In genomic region chr1:248818505-248819374, GRCh38 we compare ENCODE assay signal across 11 cellular contexts. TPM values are rescaled to one million over a fixed set of nuclear protein-coding genes. Genes with fewer than 3 reads are reported as not detected.
A peak's percentile ranks its signal among the peaks of the same experiment; 100 is the strongest.
DNase-seq lines count a peak whose midpoint lies in the region; ATAC-seq, FAIRE-seq and TF ChIP-seq lines count a peak whose summit lies in the region.
"Had no signal": no experiment of that assay in that cellular context is flagged by ENCODE, and none has a peak within 500 bp of the region (broad histone marks: within the 10 kb centered on the region; RNA-seq: fewer than 3 reads in every experiment).

No MANE protein-coding gene starts in this region.

- H4K20me1 ChIP-seq in GM23248 (ENCODE audit: insufficient read depth) = no peaks in the 10 kb centered on the region

- peak; percentile 47 for FAIRE-seq in GM12891 (lab: Jason Lieb, UNC)

- peaks cover 28% of the 10 kb centered on the region for H3K36me3 Mint-ChIP-seq in activated CD8-positive, alpha-beta memory T cell treated with anti-CD3 and anti-CD28 coated beads, Interleukin-2, amount 10 ng/mL, durations not matched to agents 7 days and 5 days

- ATAC-seq in activated CD8-positive, alpha-beta memory T cell treated with anti-CD3 and anti-CD28 coated beads, Interleukin-2, amount 10 ng/mL, durations not matched to agents 7 days and 5 days = no peak
- peak; percentile 54 for ATAC-seq in mucosa of descending colon
- ATAC-seq: natural killer cell had no signal

- peaks cover 39% of the 10 kb centered on the region for H3F3A ChIP-seq in GM23248 (ENCODE audit: insufficient read depth)

- no peaks in the 10 kb centered on the region for H3K27me3 Mint-ChIP-seq in activated CD8-positive, alpha-beta memory T cell treated with anti-CD3 and anti-CD28 coated beads, Interleukin-2, amount 10 ng/mL, durations not matched to agents 7 days and 5 days

- no peak overlapping the region for H3K4me3 Mint-ChIP-seq in activated CD8-positive, alpha-beta memory T cell treated with anti-CD3 and anti-CD28 coated beads, Interleukin-2, amount 10 ng/mL, durations not matched to agents 7 days and 5 days
- H3K4me3 Mint-ChIP-seq: natural killer cell had no signal

- H3K27ac ChIP-seq in GM23248 (no peak overlapping the region), esophagus muscularis mucosa (replicated peaks in 1 of 4) (no peak overlapping the region)

- peak overlapping the region; percentile 13 for H3K27ac Mint-ChIP-seq in activated CD8-positive, alpha-beta memory T cell treated with anti-CD3 and anti-CD28 coated beads, Interleukin-2, amount 10 ng/mL, durations not matched to agents 7 days and 5 days

- no peak for TF ChIP-seq EP300 in esophagus muscularis mucosa (IDR thresholded peaks at IDR 0.05)

- no peak for DNase-seq in GM12891 (ENCODE audit: insufficient read length, low spot score)
- no peak for DNase-seq in GM23248
- peak; percentile 34 for DNase-seq in activated CD8-positive, alpha-beta memory T cell treated with anti-CD3 and anti-CD28 coated beads, Interleukin-2, amount 10 ng/mL, durations not matched to agents 7 days and 5 days
- DNase-seq in mucosa of descending colon = no peak
- DNase-seq in esophagus muscularis mucosa (ENCODE audit: extremely low spot score) = no peak
- DNase-seq in SKM-1 (lab: John Stamatoyannopoulos, UW; ENCODE audit: unreplicated experiment) = no peak
- DNase-seq in posterior cingulate gyrus = no peak
- no peak for DNase-seq in stimulated activated CD4-positive, alpha-beta T cell treated with anti-CD3 and anti-CD28 coated beads, Interleukin-1b, Interleukin-23, amount 100 ng/mL, for 48 hours
- DNase-seq: DMS79 treated with DMSO at 0.1 percent for 48 hours, natural killer cell, NCI-H1436 had no signal

- H3K4me1 ChIP-seq in GM23248 (ENCODE audit: insufficient read depth) (peaks cover 46% of the 10 kb centered on the region), mucosa of descending colon (ENCODE audit: low read depth) (peaks cover 19% of the 10 kb centered on the region), esophagus muscularis mucosa (peaks cover 38 to 55% (median 51%) of the 10 kb centered on the region in 4 donors)

- no peak overlapping the region for H3K9ac ChIP-seq in GM23248

- peaks cover 44% of the 10 kb centered on the region for H3K4me1 Mint-ChIP-seq in activated CD8-positive, alpha-beta memory T cell treated with anti-CD3 and anti-CD28 coated beads, Interleukin-2, amount 10 ng/mL, durations not matched to agents 7 days and 5 days

- 87 to 89% methylated on average over 5 of the region's 5 CpGs for WGBS in GM23248 (ENCODE audit: low coverage in 1 of 2, low lambda C conversion rate in 2 of 2, missing lambda C conversion rate in 2 of 2), 2 experiments
- 61% methylated on average over 5 of the region's 5 CpGs for WGBS in esophagus muscularis mucosa

- TF ChIP-seq POLR2A in GM12891 (IDR thresholded peaks at IDR 0.05; ENCODE audit: low read depth, low read length) (no peak), esophagus muscularis mucosa (IDR thresholded peaks at IDR 0.05; ENCODE audit: low read depth) (no peak)

- H3K4me3 ChIP-seq in GM23248 = no peak overlapping the region
- H3K4me3 ChIP-seq in mucosa of descending colon = no peak overlapping the region
- no peak overlapping the region for H3K4me3 ChIP-seq in esophagus muscularis mucosa

- H2AFZ ChIP-seq in GM23248 = no peak overlapping the region

- no peaks in the 10 kb centered on the region for H3K9me2 ChIP-seq in GM23248 (ENCODE audit: insufficient read depth)

- in situ Hi-C loops in GM23248 (cut with MboI) = no loop called here

- no peaks in the 10 kb centered on the region for H3K9me3 Mint-ChIP-seq in activated CD8-positive, alpha-beta memory T cell treated with anti-CD3 and anti-CD28 coated beads, Interleukin-2, amount 10 ng/mL, durations not matched to agents 7 days and 5 days (ENCODE audit: low read depth)
- H3K9me3 Mint-ChIP-seq: natural killer cell had no signal

- CTCF ChIA-PET in activated CD8-positive, alpha-beta memory T cell treated with anti-CD3 and anti-CD28 coated beads, Interleukin-2, amount 10 ng/mL, durations not matched to agents 7 days and 5 days (lab: Charles Lee) = no interaction called here

- H3K36me3 ChIP-seq in GM23248 (ENCODE audit: low read depth) (peaks cover 31% of the 10 kb centered on the region), mucosa of descending colon (ENCODE audit: low read depth) (peaks cover 11% of the 10 kb centered on the region), esophagus muscularis mucosa (peaks cover 27 to 70% (median 59%) of the 10 kb centered on the region in 4 donors)

- H3K27me3 ChIP-seq in GM23248 (replicated peaks; ENCODE audit: insufficient read depth) = no peaks in the 10 kb centered on the region
- H3K27me3 ChIP-seq in esophagus muscularis mucosa = no peaks in the 10 kb centered on the region

- TF ChIP-seq CTCF in mucosa of descending colon (IDR thresholded peaks at IDR 0.05) (no peak), esophagus muscularis mucosa (IDR thresholded peaks at IDR 0.05) (no peak)

- intact Hi-C loops in mucosa of descending colon (cut with DNase I, micrococcal nuclease) (no loop called here), esophagus muscularis mucosa (cut with DNase I) (no loop called here), posterior cingulate gyrus (cut with DNase I) (no loop called here)

- peaks cover 91% of the 10 kb centered on the region for H3K79me2 ChIP-seq in GM23248 (ENCODE audit: insufficient read depth)

- peak overlapping the region; percentile 5 for H3K4me2 ChIP-seq in GM23248 (ENCODE audit: unreplicated experiment)

- no peaks in the 10 kb centered on the region for H3K9me3 ChIP-seq in GM23248 (ENCODE audit: low read depth)
- no peaks in the 10 kb centered on the region for H3K9me3 ChIP-seq in mucosa of descending colon
- H3K9me3 ChIP-seq in esophagus muscularis mucosa = no peaks in the 10 kb centered on the region

TF ChIP-seq in GM12891, 5 proteins besides CTCF, POLR2A, EP300 and RAD21:
- TF ChIP-seq PAX5 (IDR thresholded peaks at IDR 0.05; ENCODE audit: insufficient read depth, low read length, severe bottlenecking) (no peak), SPI1 (IDR thresholded peaks at IDR 0.05; ENCODE audit: low read depth, low read length) (peak; percentile 73)

RNA-seq across cellular contexts. Expression of gene SH3BP5L, which starts 7.0 kb away (rescaled TPM):
- polyA plus RNA-seq in GM12891 (2012; ENCODE audit: low read depth, missing spikeins) = 6.1 TPM
- total RNA-seq in GM23248 (2014; rRNA removed; shearing (Covaris generic)) = 46.4 and 64.4 TPM in 2 replicates
- polyA plus RNA-seq in GM23248 (2016; fragmentation: Nextera tagmentation; extraction: Ambion mirVana) = 5.3 and 5.9 TPM in 2 replicates
- total RNA-seq in activated CD8-positive, alpha-beta memory T cell treated with anti-CD3 and anti-CD28 coated beads, Interleukin-2, amount 10 ng/mL, durations not matched to agents 7 days and 5 days = 10 to 100 TPM; 27.4 to 27.9 TPM
- total RNA-seq in mucosa of descending colon (10 to 100 TPM; 27.2 to 31.0 (median 29.3) TPM), esophagus muscularis mucosa (10 to 100 TPM; 19.9 to 36.2 (median 28.3) TPM)

RNA-seq across cellular contexts. Expression of gene ZNF672, which starts 19.3 kb away (rescaled TPM):
- polyA plus RNA-seq in GM12891 (2012; ENCODE audit: low read depth, missing spikeins) = 24.7 TPM
- 13.5 and 13.8 TPM in 2 replicates for total RNA-seq in GM23248 (2014; rRNA removed; shearing (Covaris generic))
- 10.5 and 11.6 TPM in 2 replicates for polyA plus RNA-seq in GM23248 (2016; fragmentation: Nextera tagmentation; extraction: Ambion mirVana)
- 10 to 100 TPM; 53.8 to 72.3 TPM for total RNA-seq in activated CD8-positive, alpha-beta memory T cell treated with anti-CD3 and anti-CD28 coated beads, Interleukin-2, amount 10 ng/mL, durations not matched to agents 7 days and 5 days
- total RNA-seq in mucosa of descending colon (10 to 100 TPM; 29.6 to 38.8 (median 38.3) TPM), esophagus muscularis mucosa (10 to 100 TPM; 30.3 to 46.4 (median 39.3) TPM)

RNA-seq across cellular contexts. Expression of gene ZNF692, which starts 40.1 kb away (rescaled TPM):
- polyA plus RNA-seq in GM12891 (2012; ENCODE audit: low read depth, missing spikeins) = 31.6 TPM
- total RNA-seq in GM23248 (2014; rRNA removed; shearing (Covaris generic)) = 17.0 and 21.5 TPM in 2 replicates
- polyA plus RNA-seq in GM23248 (2016; fragmentation: Nextera tagmentation; extraction: Ambion mirVana) = 16.2 and 16.7 TPM in 2 replicates
- 10 to 100 TPM; 70.5 to 74.9 TPM for total RNA-seq in activated CD8-positive, alpha-beta memory T cell treated with anti-CD3 and anti-CD28 coated beads, Interleukin-2, amount 10 ng/mL, durations not matched to agents 7 days and 5 days
- total RNA-seq in mucosa of descending colon (10 to 100 TPM; 26.7 to 51.7 (median 43.6) TPM), esophagus muscularis mucosa (10 to 100 TPM; 19.4 to 37.3 (median 30.5) TPM)
